ENCODE assay signal across 10 cellular contexts in genomic region chr18:77086034-77086433, GRCh38. TPM values are rescaled to one million over a fixed set of nuclear protein-coding genes. Genes with fewer than 3 reads are reported as not detected.
DNase-seq lines count a peak whose midpoint lies in the region; ATAC-seq and TF ChIP-seq lines count a peak whose summit lies in the region.
"Had no signal": no experiment of that assay in that cellular context is flagged by ENCODE, and none has a peak within 500 bp of the region (broad histone marks: within the 10 kb centered on the region; RNA-seq: fewer than 3 reads in every experiment).

No MANE protein-coding gene starts in this region.

- 32 to 34% methylated on average over 3 of the region's 3 CpGs for WGBS in gastroesophageal sphincter (ENCODE audit: low coverage in 1 of 2), 2 donors

- H3K4me1 ChIP-seq in gastroesophageal sphincter: peaks cover 0 to 69% (median 20%) of the 10 kb centered on the region in 3 donors

- TF ChIP-seq POLR2A in gastroesophageal sphincter (IDR thresholded peaks at IDR 0.05): no peak

- no peaks in the 10 kb centered on the region for H3K27me3 ChIP-seq in gastroesophageal sphincter

- H3K27me3 Mint-ChIP-seq in activated CD4-positive, alpha-beta T cell treated with anti-CD3 and anti-CD28 coated beads, Interleukin-2, amount 10 ng/mL, durations not matched to agents 24 days and 14 days: no peaks in the 10 kb centered on the region
- no peaks in the 10 kb centered on the region for H3K27me3 Mint-ChIP-seq in activated B cell treated with CpG ODN at 0.5 μM for 24 hours

- TF ChIP-seq EP300 in gastroesophageal sphincter (IDR thresholded peaks at IDR 0.05): no peak

- H3K9me3 ChIP-seq in gastroesophageal sphincter: no peaks in the 10 kb centered on the region
- H3K9me3 ChIP-seq: A549 had no signal

- ATAC-seq in activated B cell treated with CpG ODN at 0.5 μM for 24 hours (ENCODE audit: low read depth) (no peak), gastroesophageal sphincter (peak; percentile 54), HG02798 (IDR thresholded peaks at IDR 0.05; ENCODE audit: poor library complexity, unreplicated experiment) (no peak)
- no peak for ATAC-seq in stimulated activated effector memory CD8-positive, alpha-beta T cell treated with anti-CD3 and anti-CD28 coated beads, Interleukin-12 subunit alpha, Interleukin-12 subunit beta, amount 100 ng/mL, for 72 hours
- ATAC-seq: A549 had no signal

- H3K4me3 ChIP-seq in gastroesophageal sphincter: no peak overlapping the region
- H3K4me3 ChIP-seq: A549 had no signal

- no peak overlapping the region for H3K4me3 Mint-ChIP-seq in activated CD4-positive, alpha-beta T cell treated with anti-CD3 and anti-CD28 coated beads, Interleukin-2, amount 10 ng/mL, durations not matched to agents 24 days and 14 days
- H3K4me3 Mint-ChIP-seq in activated B cell treated with CpG ODN at 0.5 μM for 24 hours: no peak overlapping the region
- H3K4me3 Mint-ChIP-seq in stimulated activated effector memory CD8-positive, alpha-beta T cell treated with anti-CD3 and anti-CD28 coated beads, Interleukin-12 subunit alpha, Interleukin-12 subunit beta, amount 100 ng/mL, for 72 hours: no peak overlapping the region

- TF ChIP-seq CTCF in activated B cell treated with CpG ODN at 0.5 μM for 24 hours (IDR thresholded peaks at IDR 0.05) (no peak), gastroesophageal sphincter (IDR thresholded peaks at IDR 0.05) (no peak)

- H3K36me3 Mint-ChIP-seq in activated CD4-positive, alpha-beta T cell treated with anti-CD3 and anti-CD28 coated beads, Interleukin-2, amount 10 ng/mL, durations not matched to agents 24 days and 14 days (ENCODE audit: low read depth): peaks cover 56% of the 10 kb centered on the region
- H3K36me3 Mint-ChIP-seq in activated B cell treated with CpG ODN at 0.5 μM for 24 hours (ENCODE audit: low read depth): peaks cover 55% of the 10 kb centered on the region
- H3K36me3 Mint-ChIP-seq in stimulated activated effector memory CD8-positive, alpha-beta T cell treated with anti-CD3 and anti-CD28 coated beads, Interleukin-12 subunit alpha, Interleukin-12 subunit beta, amount 100 ng/mL, for 72 hours: peaks cover 20% of the 10 kb centered on the region

- intact Hi-C loops in activated CD4-positive, alpha-beta T cell treated with anti-CD3 and anti-CD28 coated beads, Interleukin-2, amount 10 ng/mL, durations not matched to agents 24 days and 14 days (cut with micrococcal nuclease): no loop called here
- intact Hi-C loops in activated B cell treated with CpG ODN at 0.5 μM for 24 hours (cut with micrococcal nuclease): no loop called here

- H3K27ac ChIP-seq in gastroesophageal sphincter: peak overlapping the region in 3 of 4 donors; percentile 79 to 83 (median 82)

- peak overlapping the region; percentile 52 for H3K27ac Mint-ChIP-seq in activated CD4-positive, alpha-beta T cell treated with anti-CD3 and anti-CD28 coated beads, Interleukin-2, amount 10 ng/mL, durations not matched to agents 24 days and 14 days
- H3K27ac Mint-ChIP-seq in activated B cell treated with CpG ODN at 0.5 μM for 24 hours: peak overlapping the region; percentile 30
- H3K27ac Mint-ChIP-seq in stimulated activated effector memory CD8-positive, alpha-beta T cell treated with anti-CD3 and anti-CD28 coated beads, Interleukin-12 subunit alpha, Interleukin-12 subunit beta, amount 100 ng/mL, for 72 hours: peak overlapping the region; percentile 50

- DNase-seq in activated CD4-positive, alpha-beta T cell treated with anti-CD3 and anti-CD28 coated beads, Interleukin-2, amount 10 ng/mL, durations not matched to agents 24 days and 14 days: no peak
- no peak for DNase-seq in activated CD4-positive, alpha-beta T cell treated with anti-CD3 and anti-CD28 coated beads, Interleukin-2, amount 50 U/mL, for 1 hour
- no peak for DNase-seq in activated B cell treated with CpG ODN at 0.5 μM for 24 hours
- no peak for DNase-seq in stimulated activated effector memory CD8-positive, alpha-beta T cell treated with anti-CD3 and anti-CD28 coated beads, Interleukin-12 subunit alpha, Interleukin-12 subunit beta, amount 100 ng/mL, for 72 hours (ENCODE audit: low spot score in 2 of 2)
- DNase-seq in stimulated activated CD4-positive, alpha-beta T cell treated with anti-CD3 and anti-CD28 coated beads, Interleukin-1b, Interleukin-23, amount 100 ng/mL, for 48 hours: no peak
- DNase-seq in RKO (ENCODE audit: low spot score): no peak
- DNase-seq: NCI-H1048 had no signal

- no peaks in the 10 kb centered on the region for H3K9me3 Mint-ChIP-seq in activated CD4-positive, alpha-beta T cell treated with anti-CD3 and anti-CD28 coated beads, Interleukin-2, amount 10 ng/mL, durations not matched to agents 24 days and 14 days
- no peaks in the 10 kb centered on the region for H3K9me3 Mint-ChIP-seq in activated B cell treated with CpG ODN at 0.5 μM for 24 hours
- no peaks in the 10 kb centered on the region for H3K9me3 Mint-ChIP-seq in stimulated activated effector memory CD8-positive, alpha-beta T cell treated with anti-CD3 and anti-CD28 coated beads, Interleukin-12 subunit alpha, Interleukin-12 subunit beta, amount 100 ng/mL, for 72 hours

- no peaks in the 10 kb centered on the region for H3K36me3 ChIP-seq in gastroesophageal sphincter

- POLR2A ChIA-PET in activated B cell treated with CpG ODN at 0.5 μM for 24 hours (lab: Charles Lee): interaction anchor here (0.7 to 1.6 kb wide), 2 partner anchors 32 to 38 kb away, joined by 3 to 4 read pairs; no protein-coding TSS in a partner anchor

- H3K4me1 Mint-ChIP-seq in activated CD4-positive, alpha-beta T cell treated with anti-CD3 and anti-CD28 coated beads, Interleukin-2, amount 10 ng/mL, durations not matched to agents 24 days and 14 days: peaks cover 51% of the 10 kb centered on the region
- H3K4me1 Mint-ChIP-seq in activated B cell treated with CpG ODN at 0.5 μM for 24 hours: peaks cover 64% of the 10 kb centered on the region
- peaks cover 81% of the 10 kb centered on the region for H3K4me1 Mint-ChIP-seq in stimulated activated effector memory CD8-positive, alpha-beta T cell treated with anti-CD3 and anti-CD28 coated beads, Interleukin-12 subunit alpha, Interleukin-12 subunit beta, amount 100 ng/mL, for 72 hours

- CTCF ChIA-PET in activated B cell treated with CpG ODN at 0.5 μM for 24 hours (lab: Charles Lee): no interaction called here

RNA-seq across cellular contexts. Expression of gene MBP, which starts 46.5 kb away (rescaled TPM):
- 60.2 and 63.1 TPM in 2 replicates for total RNA-seq in activated CD4-positive, alpha-beta T cell treated with anti-CD3 and anti-CD28 coated beads, Interleukin-2, amount 10 ng/mL, durations not matched to agents 24 days and 14 days
- total RNA-seq in activated B cell treated with CpG ODN at 0.5 μM for 24 hours (88.0 and 92.7 TPM in 2 replicates), gastroesophageal sphincter (10 to 100 TPM; 23.2 to 34.7 (median 28.2) TPM)
